Comparison of ENCODE assay signal across 1 cellular context in the genomic region with DNA sequence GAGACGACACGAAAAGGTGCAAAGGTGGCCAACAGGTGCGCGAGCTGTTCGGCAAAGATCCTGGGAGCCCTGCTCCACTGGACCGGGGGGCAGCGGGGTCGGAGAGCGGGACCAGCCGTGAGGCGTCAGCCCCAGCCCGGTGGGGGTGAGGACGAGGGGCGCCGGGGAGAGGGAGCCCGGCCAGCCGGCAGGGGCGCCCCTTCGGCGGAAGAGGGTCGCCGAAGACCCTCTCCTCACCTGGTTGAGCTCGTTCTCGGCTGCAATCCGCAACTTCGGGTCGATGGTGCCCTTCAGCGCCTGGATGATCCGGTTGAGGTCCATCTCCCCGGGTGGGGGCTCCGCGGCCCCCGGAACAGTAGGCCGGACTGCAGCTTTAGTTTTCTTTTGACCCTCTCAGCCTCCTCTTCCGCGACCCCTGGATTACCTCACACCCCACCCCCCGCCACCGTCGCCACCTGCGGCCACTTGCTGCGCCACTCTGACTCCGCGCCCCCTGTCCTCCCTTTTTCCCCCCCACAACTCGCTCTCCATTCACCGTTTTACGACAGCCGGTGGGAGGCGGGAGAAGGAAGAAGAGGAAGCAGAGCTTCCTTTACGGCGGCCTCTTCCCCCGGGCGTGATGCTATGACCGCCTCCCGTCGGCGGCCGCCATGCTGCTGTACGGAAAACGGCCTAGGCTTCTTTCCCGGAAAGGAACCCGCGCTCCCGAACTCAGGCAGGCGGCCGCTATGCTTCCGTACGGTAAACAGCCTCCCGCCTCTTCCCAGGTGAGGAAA.
A peak's percentile ranks its signal among the peaks of the same experiment; 100 is the strongest.
TF ChIP-seq lines count a peak whose summit lies in the region.

A gene (minus strand): TSS at position 543 of the 776 bp plus-strand sequence. CDS start 222 bp downstream, at position 321.

TF ChIP-seq in HepG2, 621 proteins besides CTCF, POLR2A, EP300 and RAD21 (continued from another document and continues in another):
- TF ChIP-seq, protein P1, sequence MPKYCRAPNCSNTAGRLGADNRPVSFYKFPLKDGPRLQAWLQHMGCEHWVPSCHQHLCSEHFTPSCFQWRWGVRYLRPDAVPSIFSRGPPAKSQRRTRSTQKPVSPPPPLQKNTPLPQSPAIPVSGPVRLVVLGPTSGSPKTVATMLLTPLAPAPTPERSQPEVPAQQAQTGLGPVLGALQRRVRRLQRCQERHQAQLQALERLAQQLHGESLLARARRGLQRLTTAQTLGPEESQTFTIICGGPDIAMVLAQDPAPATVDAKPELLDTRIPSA (CRISPR knock-in tag; IDR thresholded peaks at IDR 0.05; ENCODE audit: borderline replicate concordance) = peak; percentile 80; the same call in 1 of the 2 replicates
- TF ChIP-seq MLLT10 (CRISPR knock-in tag; IDR thresholded peaks at IDR 0.05) (no peak), ELF4 (CRISPR knock-in tag; IDR thresholded peaks at IDR 0.05; ENCODE audit: borderline replicate concordance) (peak; percentile 75; the same call in 1 of the 2 replicates), KDM6A (CRISPR knock-in tag; IDR thresholded peaks at IDR 0.05; ENCODE audit: low read depth) (no peak), ZNF619 (CRISPR knock-in tag; IDR thresholded peaks at IDR 0.05) (peak; percentile 68; the same call in 1 of the 2 replicates), GATAD1 (CRISPR knock-in tag; IDR thresholded peaks at IDR 0.05) (peak; percentile 76), NFRKB (IDR thresholded peaks at IDR 0.05) (peak; percentile 42), MBNL3 (CRISPR knock-in tag; conservative IDR thresholded peaks at IDR 0.05) (no peak), SP2 (CRISPR knock-in tag; IDR thresholded peaks at IDR 0.05) (peak; percentile 67), ZIK1 (CRISPR knock-in tag; IDR thresholded peaks at IDR 0.05; ENCODE audit: borderline replicate concordance, low read depth) (no peak), NAIF1 (CRISPR knock-in tag; IDR thresholded peaks at IDR 0.05; ENCODE audit: borderline replicate concordance) (0 out of 2 replicates have a peak, but pooled peaks have one; percentile 21), ZSCAN20 (CRISPR knock-in tag; IDR thresholded peaks at IDR 0.05; ENCODE audit: borderline replicate concordance) (0 out of 2 replicates have a peak, but pooled peaks have one; percentile 46), ZNF772 (CRISPR knock-in tag; IDR thresholded peaks at IDR 0.05) (peak; percentile 57; the same call in 1 of the 2 replicates), BORCS8-MEF2B (CRISPR knock-in tag; IDR thresholded peaks at IDR 0.05) (peak; percentile 14; the same call in 1 of the 2 replicates), MZF1 (CRISPR knock-in tag; IDR thresholded peaks at IDR 0.05; ENCODE audit: borderline replicate concordance) (no peak), ATF7 (IDR thresholded peaks at IDR 0.05) (no peak), ATF7 (CRISPR knock-in tag; IDR thresholded peaks at IDR 0.05) (no peak), ZNF235 (CRISPR knock-in tag; IDR thresholded peaks at IDR 0.05; ENCODE audit: borderline replicate concordance) (no peak), SALL1 (CRISPR knock-in tag; IDR thresholded peaks at IDR 0.05) (peak; percentile 68), ZNF567 (CRISPR knock-in tag; IDR thresholded peaks at IDR 0.05; ENCODE audit: borderline replicate concordance) (0 out of 2 replicates have a peak, but pooled peaks have one; percentile 76), DMAP1 (CRISPR knock-in tag; IDR thresholded peaks at IDR 0.05) (peak; percentile 43), ZBTB7B (CRISPR knock-in tag; IDR thresholded peaks at IDR 0.05) (peak; percentile 84), ELF1 (CRISPR knock-in tag; IDR thresholded peaks at IDR 0.05) (peak; percentile 88), ZNF143 (CRISPR knock-in tag; IDR thresholded peaks at IDR 0.05) (peak; percentile 38; the same call in 1 of the 2 replicates)
- TF ChIP-seq, protein P2, sequence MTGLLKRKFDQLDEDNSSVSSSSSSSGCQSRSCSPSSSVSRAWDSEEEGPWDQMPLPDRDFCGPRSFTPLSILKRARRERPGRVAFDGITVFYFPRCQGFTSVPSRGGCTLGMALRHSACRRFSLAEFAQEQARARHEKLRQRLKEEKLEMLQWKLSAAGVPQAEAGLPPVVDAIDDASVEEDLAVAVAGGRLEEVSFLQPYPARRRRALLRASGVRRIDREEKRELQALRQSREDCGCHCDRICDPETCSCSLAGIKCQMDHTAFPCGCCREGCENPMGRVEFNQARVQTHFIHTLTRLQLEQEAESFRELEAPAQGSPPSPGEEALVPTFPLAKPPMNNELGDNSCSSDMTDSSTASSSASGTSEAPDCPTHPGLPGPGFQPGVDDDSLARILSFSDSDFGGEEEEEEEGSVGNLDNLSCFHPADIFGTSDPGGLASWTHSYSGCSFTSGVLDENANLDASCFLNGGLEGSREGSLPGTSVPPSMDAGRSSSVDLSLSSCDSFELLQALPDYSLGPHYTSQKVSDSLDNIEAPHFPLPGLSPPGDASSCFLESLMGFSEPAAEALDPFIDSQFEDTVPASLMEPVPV (CRISPR knock-in tag; IDR thresholded peaks at IDR 0.05) = no peak
- TF ChIP-seq, protein P3, sequence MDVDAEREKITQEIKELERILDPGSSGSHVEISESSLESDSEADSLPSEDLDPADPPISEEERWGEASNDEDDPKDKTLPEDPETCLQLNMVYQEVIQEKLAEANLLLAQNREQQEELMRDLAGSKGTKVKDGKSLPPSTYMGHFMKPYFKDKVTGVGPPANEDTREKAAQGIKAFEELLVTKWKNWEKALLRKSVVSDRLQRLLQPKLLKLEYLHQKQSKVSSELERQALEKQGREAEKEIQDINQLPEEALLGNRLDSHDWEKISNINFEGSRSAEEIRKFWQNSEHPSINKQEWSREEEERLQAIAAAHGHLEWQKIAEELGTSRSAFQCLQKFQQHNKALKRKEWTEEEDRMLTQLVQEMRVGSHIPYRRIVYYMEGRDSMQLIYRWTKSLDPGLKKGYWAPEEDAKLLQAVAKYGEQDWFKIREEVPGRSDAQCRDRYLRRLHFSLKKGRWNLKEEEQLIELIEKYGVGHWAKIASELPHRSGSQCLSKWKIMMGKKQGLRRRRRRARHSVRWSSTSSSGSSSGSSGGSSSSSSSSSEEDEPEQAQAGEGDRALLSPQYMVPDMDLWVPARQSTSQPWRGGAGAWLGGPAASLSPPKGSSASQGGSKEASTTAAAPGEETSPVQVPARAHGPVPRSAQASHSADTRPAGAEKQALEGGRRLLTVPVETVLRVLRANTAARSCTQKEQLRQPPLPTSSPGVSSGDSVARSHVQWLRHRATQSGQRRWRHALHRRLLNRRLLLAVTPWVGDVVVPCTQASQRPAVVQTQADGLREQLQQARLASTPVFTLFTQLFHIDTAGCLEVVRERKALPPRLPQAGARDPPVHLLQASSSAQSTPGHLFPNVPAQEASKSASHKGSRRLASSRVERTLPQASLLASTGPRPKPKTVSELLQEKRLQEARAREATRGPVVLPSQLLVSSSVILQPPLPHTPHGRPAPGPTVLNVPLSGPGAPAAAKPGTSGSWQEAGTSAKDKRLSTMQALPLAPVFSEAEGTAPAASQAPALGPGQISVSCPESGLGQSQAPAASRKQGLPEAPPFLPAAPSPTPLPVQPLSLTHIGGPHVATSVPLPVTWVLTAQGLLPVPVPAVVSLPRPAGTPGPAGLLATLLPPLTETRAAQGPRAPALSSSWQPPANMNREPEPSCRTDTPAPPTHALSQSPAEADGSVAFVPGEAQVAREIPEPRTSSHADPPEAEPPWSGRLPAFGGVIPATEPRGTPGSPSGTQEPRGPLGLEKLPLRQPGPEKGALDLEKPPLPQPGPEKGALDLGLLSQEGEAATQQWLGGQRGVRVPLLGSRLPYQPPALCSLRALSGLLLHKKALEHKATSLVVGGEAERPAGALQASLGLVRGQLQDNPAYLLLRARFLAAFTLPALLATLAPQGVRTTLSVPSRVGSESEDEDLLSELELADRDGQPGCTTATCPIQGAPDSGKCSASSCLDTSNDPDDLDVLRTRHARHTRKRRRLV (CRISPR knock-in tag; IDR thresholded peaks at IDR 0.05) = no peak
- TF ChIP-seq, protein P4, sequence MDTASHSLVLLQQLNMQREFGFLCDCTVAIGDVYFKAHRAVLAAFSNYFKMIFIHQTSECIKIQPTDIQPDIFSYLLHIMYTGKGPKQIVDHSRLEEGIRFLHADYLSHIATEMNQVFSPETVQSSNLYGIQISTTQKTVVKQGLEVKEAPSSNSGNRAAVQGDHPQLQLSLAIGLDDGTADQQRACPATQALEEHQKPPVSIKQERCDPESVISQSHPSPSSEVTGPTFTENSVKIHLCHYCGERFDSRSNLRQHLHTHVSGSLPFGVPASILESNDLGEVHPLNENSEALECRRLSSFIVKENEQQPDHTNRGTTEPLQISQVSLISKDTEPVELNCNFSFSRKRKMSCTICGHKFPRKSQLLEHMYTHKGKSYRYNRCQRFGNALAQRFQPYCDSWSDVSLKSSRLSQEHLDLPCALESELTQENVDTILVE (CRISPR knock-in tag; IDR thresholded peaks at IDR 0.05) = peak; percentile 55; the same call in 1 of the 2 replicates
- TF ChIP-seq, protein P5, sequence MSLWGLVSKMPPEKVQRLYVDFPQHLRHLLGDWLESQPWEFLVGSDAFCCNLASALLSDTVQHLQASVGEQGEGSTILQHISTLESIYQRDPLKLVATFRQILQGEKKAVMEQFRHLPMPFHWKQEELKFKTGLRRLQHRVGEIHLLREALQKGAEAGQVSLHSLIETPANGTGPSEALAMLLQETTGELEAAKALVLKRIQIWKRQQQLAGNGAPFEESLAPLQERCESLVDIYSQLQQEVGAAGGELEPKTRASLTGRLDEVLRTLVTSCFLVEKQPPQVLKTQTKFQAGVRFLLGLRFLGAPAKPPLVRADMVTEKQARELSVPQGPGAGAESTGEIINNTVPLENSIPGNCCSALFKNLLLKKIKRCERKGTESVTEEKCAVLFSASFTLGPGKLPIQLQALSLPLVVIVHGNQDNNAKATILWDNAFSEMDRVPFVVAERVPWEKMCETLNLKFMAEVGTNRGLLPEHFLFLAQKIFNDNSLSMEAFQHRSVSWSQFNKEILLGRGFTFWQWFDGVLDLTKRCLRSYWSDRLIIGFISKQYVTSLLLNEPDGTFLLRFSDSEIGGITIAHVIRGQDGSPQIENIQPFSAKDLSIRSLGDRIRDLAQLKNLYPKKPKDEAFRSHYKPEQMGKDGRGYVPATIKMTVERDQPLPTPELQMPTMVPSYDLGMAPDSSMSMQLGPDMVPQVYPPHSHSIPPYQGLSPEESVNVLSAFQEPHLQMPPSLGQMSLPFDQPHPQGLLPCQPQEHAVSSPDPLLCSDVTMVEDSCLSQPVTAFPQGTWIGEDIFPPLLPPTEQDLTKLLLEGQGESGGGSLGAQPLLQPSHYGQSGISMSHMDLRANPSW (CRISPR knock-in tag; IDR thresholded peaks at IDR 0.05; ENCODE audit: borderline replicate concordance) = peak; percentile 58; the same call in 1 of the 2 replicates
- TF ChIP-seq, protein P6, sequence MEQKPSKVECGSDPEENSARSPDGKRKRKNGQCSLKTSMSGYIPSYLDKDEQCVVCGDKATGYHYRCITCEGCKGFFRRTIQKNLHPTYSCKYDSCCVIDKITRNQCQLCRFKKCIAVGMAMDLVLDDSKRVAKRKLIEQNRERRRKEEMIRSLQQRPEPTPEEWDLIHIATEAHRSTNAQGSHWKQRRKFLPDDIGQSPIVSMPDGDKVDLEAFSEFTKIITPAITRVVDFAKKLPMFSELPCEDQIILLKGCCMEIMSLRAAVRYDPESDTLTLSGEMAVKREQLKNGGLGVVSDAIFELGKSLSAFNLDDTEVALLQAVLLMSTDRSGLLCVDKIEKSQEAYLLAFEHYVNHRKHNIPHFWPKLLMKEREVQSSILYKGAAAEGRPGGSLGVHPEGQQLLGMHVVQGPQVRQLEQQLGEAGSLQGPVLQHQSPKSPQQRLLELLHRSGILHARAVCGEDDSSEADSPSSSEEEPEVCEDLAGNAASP (CRISPR knock-in tag; IDR thresholded peaks at IDR 0.05; ENCODE audit: borderline replicate concordance) = 0 out of 2 replicates have a peak, but pooled peaks have one; percentile 38
- TF ChIP-seq, protein P7, sequence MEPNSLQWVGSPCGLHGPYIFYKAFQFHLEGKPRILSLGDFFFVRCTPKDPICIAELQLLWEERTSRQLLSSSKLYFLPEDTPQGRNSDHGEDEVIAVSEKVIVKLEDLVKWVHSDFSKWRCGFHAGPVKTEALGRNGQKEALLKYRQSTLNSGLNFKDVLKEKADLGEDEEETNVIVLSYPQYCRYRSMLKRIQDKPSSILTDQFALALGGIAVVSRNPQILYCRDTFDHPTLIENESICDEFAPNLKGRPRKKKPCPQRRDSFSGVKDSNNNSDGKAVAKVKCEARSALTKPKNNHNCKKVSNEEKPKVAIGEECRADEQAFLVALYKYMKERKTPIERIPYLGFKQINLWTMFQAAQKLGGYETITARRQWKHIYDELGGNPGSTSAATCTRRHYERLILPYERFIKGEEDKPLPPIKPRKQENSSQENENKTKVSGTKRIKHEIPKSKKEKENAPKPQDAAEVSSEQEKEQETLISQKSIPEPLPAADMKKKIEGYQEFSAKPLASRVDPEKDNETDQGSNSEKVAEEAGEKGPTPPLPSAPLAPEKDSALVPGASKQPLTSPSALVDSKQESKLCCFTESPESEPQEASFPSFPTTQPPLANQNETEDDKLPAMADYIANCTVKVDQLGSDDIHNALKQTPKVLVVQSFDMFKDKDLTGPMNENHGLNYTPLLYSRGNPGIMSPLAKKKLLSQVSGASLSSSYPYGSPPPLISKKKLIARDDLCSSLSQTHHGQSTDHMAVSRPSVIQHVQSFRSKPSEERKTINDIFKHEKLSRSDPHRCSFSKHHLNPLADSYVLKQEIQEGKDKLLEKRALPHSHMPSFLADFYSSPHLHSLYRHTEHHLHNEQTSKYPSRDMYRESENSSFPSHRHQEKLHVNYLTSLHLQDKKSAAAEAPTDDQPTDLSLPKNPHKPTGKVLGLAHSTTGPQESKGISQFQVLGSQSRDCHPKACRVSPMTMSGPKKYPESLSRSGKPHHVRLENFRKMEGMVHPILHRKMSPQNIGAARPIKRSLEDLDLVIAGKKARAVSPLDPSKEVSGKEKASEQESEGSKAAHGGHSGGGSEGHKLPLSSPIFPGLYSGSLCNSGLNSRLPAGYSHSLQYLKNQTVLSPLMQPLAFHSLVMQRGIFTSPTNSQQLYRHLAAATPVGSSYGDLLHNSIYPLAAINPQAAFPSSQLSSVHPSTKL (CRISPR knock-in tag; IDR thresholded peaks at IDR 0.05) = peak; percentile 2; the same call in 1 of the 2 replicates
- TF ChIP-seq, protein P8, sequence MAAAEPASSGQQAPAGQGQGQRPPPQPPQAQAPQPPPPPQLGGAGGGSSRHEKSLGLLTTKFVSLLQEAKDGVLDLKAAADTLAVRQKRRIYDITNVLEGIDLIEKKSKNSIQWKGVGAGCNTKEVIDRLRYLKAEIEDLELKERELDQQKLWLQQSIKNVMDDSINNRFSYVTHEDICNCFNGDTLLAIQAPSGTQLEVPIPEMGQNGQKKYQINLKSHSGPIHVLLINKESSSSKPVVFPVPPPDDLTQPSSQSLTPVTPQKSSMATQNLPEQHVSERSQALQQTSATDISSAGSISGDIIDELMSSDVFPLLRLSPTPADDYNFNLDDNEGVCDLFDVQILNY (CRISPR knock-in tag; conservative IDR thresholded peaks at IDR 0.05) = no peak
- TF ChIP-seq, protein P9, sequence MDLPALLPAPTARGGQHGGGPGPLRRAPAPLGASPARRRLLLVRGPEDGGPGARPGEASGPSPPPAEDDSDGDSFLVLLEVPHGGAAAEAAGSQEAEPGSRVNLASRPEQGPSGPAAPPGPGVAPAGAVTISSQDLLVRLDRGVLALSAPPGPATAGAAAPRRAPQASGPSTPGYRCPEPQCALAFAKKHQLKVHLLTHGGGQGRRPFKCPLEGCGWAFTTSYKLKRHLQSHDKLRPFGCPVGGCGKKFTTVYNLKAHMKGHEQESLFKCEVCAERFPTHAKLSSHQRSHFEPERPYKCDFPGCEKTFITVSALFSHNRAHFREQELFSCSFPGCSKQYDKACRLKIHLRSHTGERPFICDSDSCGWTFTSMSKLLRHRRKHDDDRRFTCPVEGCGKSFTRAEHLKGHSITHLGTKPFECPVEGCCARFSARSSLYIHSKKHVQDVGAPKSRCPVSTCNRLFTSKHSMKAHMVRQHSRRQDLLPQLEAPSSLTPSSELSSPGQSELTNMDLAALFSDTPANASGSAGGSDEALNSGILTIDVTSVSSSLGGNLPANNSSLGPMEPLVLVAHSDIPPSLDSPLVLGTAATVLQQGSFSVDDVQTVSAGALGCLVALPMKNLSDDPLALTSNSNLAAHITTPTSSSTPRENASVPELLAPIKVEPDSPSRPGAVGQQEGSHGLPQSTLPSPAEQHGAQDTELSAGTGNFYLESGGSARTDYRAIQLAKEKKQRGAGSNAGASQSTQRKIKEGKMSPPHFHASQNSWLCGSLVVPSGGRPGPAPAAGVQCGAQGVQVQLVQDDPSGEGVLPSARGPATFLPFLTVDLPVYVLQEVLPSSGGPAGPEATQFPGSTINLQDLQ (CRISPR knock-in tag; IDR thresholded peaks at IDR 0.05) = no peak
